In genomic region chr7:142803901-142804300, GRCh38 we compare ENCODE assay signal across 23 cellular contexts. TPM values are rescaled to one million over a fixed set of nuclear protein-coding genes. Genes with fewer than 3 reads are reported as not detected.
DNase-seq lines count a peak whose midpoint lies in the region; ATAC-seq and TF ChIP-seq lines count a peak whose summit lies in the region.
"Had no signal": no experiment of that assay in that cellular context is flagged by ENCODE, and none has a peak within 500 bp of the region (broad histone marks: within the 10 kb centered on the region; RNA-seq: fewer than 3 reads in every experiment).

No MANE protein-coding gene starts in this region.

- H3K27me3 ChIP-seq in Peyer's patch = no peaks in the 10 kb centered on the region
- peaks cover 0 to 6% (median 4%) of the 10 kb centered on the region in 3 donors for H3K27me3 ChIP-seq in psoas muscle (ENCODE audit: insufficient read depth in 3 of 3, low read length in 2 of 3)
- no peaks in the 10 kb centered on the region for H3K27me3 ChIP-seq in uterus
- H3K27me3 ChIP-seq: vagina had no signal

- peak overlapping the region; percentile 53 to 96 (median 81) for H3K27ac ChIP-seq in Peyer's patch
- H3K27ac ChIP-seq in psoas muscle = no peak overlapping the region
- no peak overlapping the region for H3K27ac ChIP-seq in uterus
- H3K27ac ChIP-seq: gastroesophageal sphincter, left ventricle myocardium inferior, vagina had no signal

- H3K27me3 Mint-ChIP-seq in activated naive CD4-positive, alpha-beta T cell treated with anti-CD3 and anti-CD28 coated beads for 36 hours (ENCODE audit: low read depth) = no peaks in the 10 kb centered on the region
- H3K27me3 Mint-ChIP-seq in activated naive CD8-positive, alpha-beta T cell treated with anti-CD3 and anti-CD28 coated beads, Interleukin-2, amount 50 U/mL, for 24 hours = peaks cover 2% of the 10 kb centered on the region

- H3K36me3 ChIP-seq in Peyer's patch = no peaks in the 10 kb centered on the region
- no peaks in the 10 kb centered on the region for H3K36me3 ChIP-seq in psoas muscle (ENCODE audit: insufficient read depth in 1 of 2, low read depth in 1 of 2)
- H3K36me3 ChIP-seq in uterus = no peaks in the 10 kb centered on the region
- H3K36me3 ChIP-seq: breast epithelium, gastroesophageal sphincter, left ventricle myocardium inferior, vagina had no signal

- H3K9me3 ChIP-seq in Peyer's patch (no peaks in the 10 kb centered on the region), psoas muscle (no peaks in the 10 kb centered on the region), uterus (no peaks in the 10 kb centered on the region)
- H3K9me3 ChIP-seq: breast epithelium, gastroesophageal sphincter, left ventricle myocardium inferior, vagina had no signal

- CTCF ChIA-PET in activated naive CD4-positive, alpha-beta T cell treated with anti-CD3 and anti-CD28 coated beads for 36 hours (lab: Charles Lee) = interaction anchor here (12.4 kb wide), 1 partner anchor 12 kb away, joined by 382 read pairs; no protein-coding TSS in a partner anchor

- peaks cover 60% of the 10 kb centered on the region for H3K36me3 Mint-ChIP-seq in activated naive CD4-positive, alpha-beta T cell treated with anti-CD3 and anti-CD28 coated beads for 36 hours (ENCODE audit: low read depth)
- H3K36me3 Mint-ChIP-seq in activated naive CD8-positive, alpha-beta T cell treated with anti-CD3 and anti-CD28 coated beads, Interleukin-2, amount 50 U/mL, for 24 hours (ENCODE audit: low read depth) = peaks cover 65% of the 10 kb centered on the region
- peaks cover 79% of the 10 kb centered on the region for H3K36me3 Mint-ChIP-seq in stimulated activated effector memory CD8-positive, alpha-beta T cell treated with anti-CD3 and anti-CD28 coated beads, Interleukin-12 subunit alpha, Interleukin-12 subunit beta, amount 100 ng/mL, for 72 hours

- peak overlapping the region; percentile 99 for H3K27ac Mint-ChIP-seq in activated naive CD4-positive, alpha-beta T cell treated with anti-CD3 and anti-CD28 coated beads for 36 hours
- peak overlapping the region; percentile 98 for H3K27ac Mint-ChIP-seq in activated naive CD8-positive, alpha-beta T cell treated with anti-CD3 and anti-CD28 coated beads, Interleukin-2, amount 50 U/mL, for 24 hours
- peak overlapping the region; percentile 100 for H3K27ac Mint-ChIP-seq in stimulated activated effector memory CD8-positive, alpha-beta T cell treated with anti-CD3 and anti-CD28 coated beads, Interleukin-12 subunit alpha, Interleukin-12 subunit beta, amount 100 ng/mL, for 72 hours

- no peak for ATAC-seq in activated naive CD8-positive, alpha-beta T cell treated with anti-CD3 and anti-CD28 coated beads, Interleukin-2, amount 50 U/mL, for 24 hours
- no peak for ATAC-seq in stimulated activated effector memory CD8-positive, alpha-beta T cell treated with anti-CD3 and anti-CD28 coated beads, Interleukin-12 subunit alpha, Interleukin-12 subunit beta, amount 100 ng/mL, for 72 hours
- ATAC-seq in psoas muscle = no peak
- ATAC-seq in left colon = no peak
- ATAC-seq: gastroesophageal sphincter, sciatic nerve had no signal

- DNase-seq in activated naive CD4-positive, alpha-beta T cell treated with anti-CD3 and anti-CD28 coated beads for 36 hours = no peak
- no peak for DNase-seq in activated naive CD4-positive, alpha-beta T cell (lab: John Stamatoyannopoulos, UW)
- DNase-seq in Peyer's patch = no peak
- no peak for DNase-seq in activated naive CD8-positive, alpha-beta T cell treated with anti-CD3 and anti-CD28 coated beads, Interleukin-2, amount 50 U/mL, for 24 hours
- no peak for DNase-seq in stimulated activated effector memory CD8-positive, alpha-beta T cell treated with anti-CD3 and anti-CD28 coated beads, Interleukin-12 subunit alpha, Interleukin-12 subunit beta, amount 100 ng/mL, for 72 hours (ENCODE audit: low spot score in 2 of 2)
- DNase-seq in psoas muscle = no peak
- DNase-seq in left colon = no peak
- no peak for DNase-seq in uterus
- DNase-seq: EL; left ventricle myocardium inferior; NCI-H226; stimulated activated CD4-positive, alpha-beta T cell treated with anti-CD3 and anti-CD28 coated beads, Interleukin-1b, Interleukin-23, amount 100 ng/mL, for 48 hours had no signal

- 91 to 94% (median 91%) methylated on average over 4 of the region's 4 CpGs for WGBS in psoas muscle, 3 donors

- H3K9me3 Mint-ChIP-seq in activated naive CD4-positive, alpha-beta T cell treated with anti-CD3 and anti-CD28 coated beads for 36 hours = no peaks in the 10 kb centered on the region
- no peaks in the 10 kb centered on the region for H3K9me3 Mint-ChIP-seq in activated naive CD8-positive, alpha-beta T cell treated with anti-CD3 and anti-CD28 coated beads, Interleukin-2, amount 50 U/mL, for 24 hours
- H3K9me3 Mint-ChIP-seq in stimulated activated effector memory CD8-positive, alpha-beta T cell treated with anti-CD3 and anti-CD28 coated beads, Interleukin-12 subunit alpha, Interleukin-12 subunit beta, amount 100 ng/mL, for 72 hours = no peaks in the 10 kb centered on the region

- TF ChIP-seq POLR2A in Peyer's patch (IDR thresholded peaks at IDR 0.05) (no peak), uterus (IDR thresholded peaks at IDR 0.05) (no peak)

- peak overlapping the region; percentile 88 for H3K4me3 Mint-ChIP-seq in activated naive CD4-positive, alpha-beta T cell treated with anti-CD3 and anti-CD28 coated beads for 36 hours
- H3K4me3 Mint-ChIP-seq in activated naive CD8-positive, alpha-beta T cell treated with anti-CD3 and anti-CD28 coated beads, Interleukin-2, amount 50 U/mL, for 24 hours = peak overlapping the region; percentile 100
- peak overlapping the region; percentile 98 for H3K4me3 Mint-ChIP-seq in stimulated activated effector memory CD8-positive, alpha-beta T cell treated with anti-CD3 and anti-CD28 coated beads, Interleukin-12 subunit alpha, Interleukin-12 subunit beta, amount 100 ng/mL, for 72 hours

- peaks cover 0 to 32% (median 5%) of the 10 kb centered on the region in 4 donors for H3K4me1 ChIP-seq in Peyer's patch
- H3K4me1 ChIP-seq in psoas muscle = no peaks in the 10 kb centered on the region
- no peaks in the 10 kb centered on the region for H3K4me1 ChIP-seq in uterus
- H3K4me1 ChIP-seq: breast epithelium, gastroesophageal sphincter, left ventricle myocardium inferior, vagina had no signal

- intact Hi-C loops in activated naive CD4-positive, alpha-beta T cell treated with anti-CD3 and anti-CD28 coated beads for 36 hours (cut with micrococcal nuclease) = loop anchor here (10.0 kb wide), 2 partner anchors 1069 to 1249 kb away; partner anchors contain the start of genes AGK and SSBP1
- intact Hi-C loops in psoas muscle (cut with DNase I) = no loop called here
- intact Hi-C loops in left colon (cut with DNase I, micrococcal nuclease) = no loop called here
- intact Hi-C loops in uterus (cut with DNase I; ENCODE audit: low total_unique reads) = no loop called here

- H3K4me3 ChIP-seq in Peyer's patch (no peak overlapping the region), psoas muscle (no peak overlapping the region), uterus (no peak overlapping the region)
- H3K4me3 ChIP-seq: breast epithelium, gastroesophageal sphincter, left ventricle myocardium inferior, vagina had no signal

- H3K4me1 Mint-ChIP-seq in activated naive CD4-positive, alpha-beta T cell treated with anti-CD3 and anti-CD28 coated beads for 36 hours (ENCODE audit: low read depth) = peaks cover 95% of the 10 kb centered on the region
- H3K4me1 Mint-ChIP-seq in activated naive CD8-positive, alpha-beta T cell treated with anti-CD3 and anti-CD28 coated beads, Interleukin-2, amount 50 U/mL, for 24 hours = peaks cover 98% of the 10 kb centered on the region
- H3K4me1 Mint-ChIP-seq in stimulated activated effector memory CD8-positive, alpha-beta T cell treated with anti-CD3 and anti-CD28 coated beads, Interleukin-12 subunit alpha, Interleukin-12 subunit beta, amount 100 ng/mL, for 72 hours = peaks cover 97% of the 10 kb centered on the region

- TF ChIP-seq CTCF in Peyer's patch (IDR thresholded peaks at IDR 0.05) = no peak
- TF ChIP-seq CTCF in psoas muscle (IDR thresholded peaks at IDR 0.05) = no peak
- TF ChIP-seq CTCF in uterus (IDR thresholded peaks at IDR 0.05) = no peak

RNA-seq across cellular contexts. Expression of gene PRSS2, which starts 33.1 kb away (rescaled TPM):
- under 1 TPM in 1 of 2 experiments, not detected in 1; 0.50 TPM for total RNA-seq in activated naive CD4-positive, alpha-beta T cell treated with anti-CD3 and anti-CD28 coated beads for 36 hours
- total RNA-seq in Peyer's patch (100 to 1,000 TPM in 3 of 4 donors, 10 to 100 TPM in 1; 29.7 to 243 (median 208) TPM), psoas muscle (1 to 10 TPM in 2 of 4 donors, not detected in 2; 1.7 to 6.2 TPM), left colon (1 to 10 TPM in 1 of 2 donors, not detected in 1; 4.0 TPM), uterus (not detected)
- 1 to 10 TPM in 1 of 3 donors, under 1 TPM in 2; 0.04 to 2.8 (median 0.66) TPM for polyA plus RNA-seq in psoas muscle
- total RNA-seq: activated CD8-positive, alpha-beta memory T cell treated with anti-CD3 and anti-CD28 coated beads for 36 hours; breast epithelium; dermis microvascular lymphatic vessel endothelial cell; gastroesophageal sphincter; H4; left ventricle myocardium inferior; osteoblast; RPMI7951; subcutaneous adipose tissue; vagina had no signal
- polyA plus RNA-seq: AG04450 had no signal

RNA-seq across cellular contexts. Expression of gene EPHB6, which starts 51.0 kb away (rescaled TPM):
- 10 to 100 TPM; 22.1 to 22.8 TPM for total RNA-seq in activated naive CD4-positive, alpha-beta T cell treated with anti-CD3 and anti-CD28 coated beads for 36 hours
- total RNA-seq in Peyer's patch (10 to 100 TPM in 1 of 4 donors, 1 to 10 TPM in 2, under 1 TPM in 1; 0.53 to 19.0 (median 5.5) TPM), psoas muscle (1 to 10 TPM in 3 of 4 donors, under 1 TPM in 1; 0.57 to 3.5 (median 2.7) TPM), left colon (1 to 10 TPM; 1.2 to 3.2 TPM), uterus (10 to 100 TPM in 3 of 4 donors, 1 to 10 TPM in 1; 1.5 to 34.6 (median 21.9) TPM)
- 1 to 10 TPM; 1.4 to 5.7 (median 2.9) TPM for polyA plus RNA-seq in psoas muscle
- total RNA-seq: RPMI7951 had no signal

RNA-seq across cellular contexts. Expression of gene PRSS1, which starts 54.6 kb away (rescaled TPM):
- total RNA-seq in activated naive CD4-positive, alpha-beta T cell treated with anti-CD3 and anti-CD28 coated beads for 36 hours = not detected
- total RNA-seq in Peyer's patch = not detected
- 1 to 10 TPM in 2 of 4 donors, not detected in 2; 1.3 to 8.7 TPM for total RNA-seq in psoas muscle
- polyA plus RNA-seq in psoas muscle = 1 to 10 TPM in 2 of 3 donors, not detected in 1; 1.4 to 2.2 TPM
- 1 to 10 TPM in 1 of 2 donors, not detected in 1; 4.0 TPM for total RNA-seq in left colon
- total RNA-seq in uterus = 1 to 10 TPM in 1 of 4 donors, not detected in 3; 1.0 TPM
- total RNA-seq: activated CD8-positive, alpha-beta memory T cell treated with anti-CD3 and anti-CD28 coated beads for 36 hours; breast epithelium; dermis microvascular lymphatic vessel endothelial cell; H4; left ventricle myocardium inferior; osteoblast; RPMI7951; subcutaneous adipose tissue; vagina had no signal
- polyA plus RNA-seq: AG04450 had no signal

Comparison
In these comparisons a context has a peak if more than half of its experiments do, and no peak if none do; other contexts are left out.
1. H3K27ac ChIP-seq: peak in Peyer's patch (4 of 4); none in psoas muscle (single experiment) and uterus (0 of 2).
2. RNA of gene PRSS2, which starts 33.1 kb away (total RNA-seq): 29.7 to 243 TPM in Peyer's patch; 4.0 TPM in left colon, 1.7 to 6.2 TPM in psoas muscle, 0.50 TPM in activated naive CD4-positive, alpha-beta T cell treated with anti-CD3 and anti-CD28 coated beads for 36 hours and not detected in uterus; every median in the first group is over 4 times any median in the second.
3. Peak in every context shown above with its lines, with median percentiles within 50 percentile points of each other: H3K27ac Mint-ChIP-seq and H3K4me3 Mint-ChIP-seq.